In genomic region chr22:41474878-41475451, GRCh38 we compare ENCODE assay signal across 20 cellular contexts. TPM values are rescaled to one million over a fixed set of nuclear protein-coding genes. Genes with fewer than 3 reads are reported as not detected.
DNase-seq lines count a peak whose midpoint lies in the region; ATAC-seq and TF ChIP-seq lines count a peak whose summit lies in the region.
"Had no signal": no experiment of that assay in that cellular context is flagged by ENCODE, and none has a peak within 500 bp of the region (broad histone marks: within the 10 kb centered on the region; RNA-seq: fewer than 3 reads in every experiment).

No MANE protein-coding gene starts in this region.

- DNase-seq in Karpas-422 (no peak), memory B cell (ENCODE audit: low spot score in 2 of 2) (no peak), GM10266 (ENCODE audit: extremely low spot score) (no peak), putamen (ENCODE audit: low spot score) (no peak)
- DNase-seq in activated naive CD4-positive, alpha-beta T cell treated with anti-CD3 and anti-CD28 coated beads for 36 hours: no peak
- DNase-seq: BE2C; CD4-positive, alpha-beta memory T cell; DMS79 treated with DMSO at 0.1 percent for 48 hours; GF-D8; GOT3; HFFc6; KBM-7; NCI-H1092 treated with DMSO at 0.1 percent for 48 hours; NCI-H1694 treated with DMSO at 0.1 percent for 48 hours; NCI-H345; NCI-H69; PC-3 had no signal

- H3K27ac Mint-ChIP-seq in brain (peak overlapping the region in 3 of 5 experiments; percentile 43 to 69 (median 45)), memory B cell (peak overlapping the region; percentile 78)
- H3K27ac Mint-ChIP-seq in stimulated activated memory B cell treated with anti-CD40 and anti-IgM and Interleukin-4, amounts not matched to agents 10 μg/mL and 1 μg/mL and 100 μg/mL, for 72 hours: peak overlapping the region; percentile 91
- H3K27ac Mint-ChIP-seq in activated naive CD4-positive, alpha-beta T cell treated with anti-CD3 and anti-CD28 coated beads for 36 hours: no peak overlapping the region
- H3K27ac Mint-ChIP-seq: CD4-positive, alpha-beta memory T cell; HFFc6 had no signal

- H3K27ac ChIP-seq in Karpas-422 (ENCODE audit: low read length): peak overlapping the region; percentile 87
- H3K27ac ChIP-seq: HL-60 had no signal

- no peaks in the 10 kb centered on the region for H3K9me2 ChIP-seq in Karpas-422 (replicated peaks; ENCODE audit: insufficient read depth, low read length)

- H3K4me2 ChIP-seq in Karpas-422 (ENCODE audit: low read depth, low read length, poor library complexity, severe bottlenecking): peak overlapping the region; percentile 27

- no peaks in the 10 kb centered on the region for H3K9me3 ChIP-seq in Karpas-422 (ENCODE audit: low read length)
- H3K9me3 ChIP-seq: BE2C had no signal

- peaks cover 6% of the 10 kb centered on the region; the same call in 1 of the 2 replicates for H3K36me3 ChIP-seq in Karpas-422 (ENCODE audit: insufficient read depth, low read length)

- H3K36me3 Mint-ChIP-seq in brain: peaks cover 18% of the 10 kb centered on the region
- H3K36me3 Mint-ChIP-seq in memory B cell: peaks cover 13% of the 10 kb centered on the region
- peaks cover 23% of the 10 kb centered on the region for H3K36me3 Mint-ChIP-seq in stimulated activated memory B cell treated with anti-CD40 and anti-IgM and Interleukin-4, amounts not matched to agents 10 μg/mL and 1 μg/mL and 100 μg/mL, for 72 hours
- no peaks in the 10 kb centered on the region for H3K36me3 Mint-ChIP-seq in activated naive CD4-positive, alpha-beta T cell treated with anti-CD3 and anti-CD28 coated beads for 36 hours (ENCODE audit: low read depth)

- H3K4me1 Mint-ChIP-seq in brain (peaks cover 62% of the 10 kb centered on the region), memory B cell (peaks cover 47% of the 10 kb centered on the region)
- peaks cover 94% of the 10 kb centered on the region for H3K4me1 Mint-ChIP-seq in stimulated activated memory B cell treated with anti-CD40 and anti-IgM and Interleukin-4, amounts not matched to agents 10 μg/mL and 1 μg/mL and 100 μg/mL, for 72 hours
- H3K4me1 Mint-ChIP-seq in activated naive CD4-positive, alpha-beta T cell treated with anti-CD3 and anti-CD28 coated beads for 36 hours (ENCODE audit: low read depth): peaks cover 40% of the 10 kb centered on the region

- CTCF ChIA-PET in activated naive CD4-positive, alpha-beta T cell treated with anti-CD3 and anti-CD28 coated beads for 36 hours (lab: Charles Lee): interaction anchor here (1.3 kb wide), 1 partner anchor 42 kb away, joined by 5 read pairs; no protein-coding TSS in a partner anchor

- H3K4me1 ChIP-seq in Karpas-422 (ENCODE audit: low read length): peaks cover 87% of the 10 kb centered on the region

- H3K27me3 Mint-ChIP-seq in brain: no peaks in the 10 kb centered on the region
- no peaks in the 10 kb centered on the region for H3K27me3 Mint-ChIP-seq in memory B cell
- no peaks in the 10 kb centered on the region for H3K27me3 Mint-ChIP-seq in stimulated activated memory B cell treated with anti-CD40 and anti-IgM and Interleukin-4, amounts not matched to agents 10 μg/mL and 1 μg/mL and 100 μg/mL, for 72 hours
- no peaks in the 10 kb centered on the region for H3K27me3 Mint-ChIP-seq in activated naive CD4-positive, alpha-beta T cell treated with anti-CD3 and anti-CD28 coated beads for 36 hours (ENCODE audit: low read depth)
- H3K27me3 Mint-ChIP-seq: CD4-positive, alpha-beta memory T cell had no signal

- TF ChIP-seq CTCF in brain (conservative IDR thresholded peaks at IDR 0.05) (no peak), GM10266 (IDR thresholded peaks at IDR 0.05; ENCODE audit: control insufficient read depth, insufficient read depth, low read depth, missing control alignments) (no peak)

- intact Hi-C loops in activated naive CD4-positive, alpha-beta T cell treated with anti-CD3 and anti-CD28 coated beads for 36 hours (cut with micrococcal nuclease): no loop called here

- no peak overlapping the region for H2AFZ ChIP-seq in Karpas-422 (ENCODE audit: low read length)

- H3K9me3 Mint-ChIP-seq in brain (no peaks in the 10 kb centered on the region), memory B cell (no peaks in the 10 kb centered on the region)
- H3K9me3 Mint-ChIP-seq in stimulated activated memory B cell treated with anti-CD40 and anti-IgM and Interleukin-4, amounts not matched to agents 10 μg/mL and 1 μg/mL and 100 μg/mL, for 72 hours: no peaks in the 10 kb centered on the region
- no peaks in the 10 kb centered on the region for H3K9me3 Mint-ChIP-seq in activated naive CD4-positive, alpha-beta T cell treated with anti-CD3 and anti-CD28 coated beads for 36 hours
- H3K9me3 Mint-ChIP-seq: CD4-positive, alpha-beta memory T cell; HFFc6 had no signal

- ATAC-seq in memory B cell (ENCODE audit: low read depth): no peak
- ATAC-seq in stimulated activated memory B cell treated with anti-CD40 and anti-IgM and Interleukin-4, amounts not matched to agents 10 μg/mL and 1 μg/mL and 100 μg/mL, for 72 hours: no peak
- ATAC-seq: PC-3 had no signal

- H3K79me2 ChIP-seq in Karpas-422 (ENCODE audit: low read length): peaks cover 70% of the 10 kb centered on the region

- H3K9ac ChIP-seq in Karpas-422 (ENCODE audit: low read length): no peak overlapping the region

- H3K4me3 ChIP-seq in Karpas-422 (ENCODE audit: low read length): no peak overlapping the region

- H3K4me3 Mint-ChIP-seq in brain (peak overlapping the region in 1 of 5 experiments; percentile 26), memory B cell (peak overlapping the region; percentile 41)
- no peak overlapping the region for H3K4me3 Mint-ChIP-seq in stimulated activated memory B cell treated with anti-CD40 and anti-IgM and Interleukin-4, amounts not matched to agents 10 μg/mL and 1 μg/mL and 100 μg/mL, for 72 hours
- no peak overlapping the region for H3K4me3 Mint-ChIP-seq in activated naive CD4-positive, alpha-beta T cell treated with anti-CD3 and anti-CD28 coated beads for 36 hours
- H3K4me3 Mint-ChIP-seq: CD4-positive, alpha-beta memory T cell; HFFc6 had no signal

- H4K20me1 ChIP-seq in Karpas-422 (ENCODE audit: insufficient read depth, low read depth, low read length): peaks cover 7% of the 10 kb centered on the region

- no peaks in the 10 kb centered on the region for H3K27me3 ChIP-seq in Karpas-422 (ENCODE audit: low read length)
- H3K27me3 ChIP-seq: BE2C had no signal

RNA-seq across cellular contexts. Expression of gene ACO2, which starts 6.0 kb away (rescaled TPM):
- 67.7 and 102 TPM in 2 replicates for total RNA-seq in Karpas-422 (2014; rRNA removed; shearing (Covaris generic); ENCODE audit: low replicate concordance)
- polyA plus RNA-seq in brain (ENCODE audit: insufficient read depth, low read depth, low replicate concordance): 234 TPM
- total RNA-seq in activated naive CD4-positive, alpha-beta T cell treated with anti-CD3 and anti-CD28 coated beads for 36 hours: 100 to 1,000 TPM; 113 to 118 TPM

RNA-seq across cellular contexts. Expression of gene PHF5A, which starts 6.5 kb away (rescaled TPM):
- 43.2 and 90.3 TPM in 2 replicates for total RNA-seq in Karpas-422 (2014; rRNA removed; shearing (Covaris generic); ENCODE audit: low replicate concordance)
- polyA plus RNA-seq in brain (ENCODE audit: insufficient read depth, low read depth, low replicate concordance): 42.8 TPM
- total RNA-seq in activated naive CD4-positive, alpha-beta T cell treated with anti-CD3 and anti-CD28 coated beads for 36 hours: 10 to 100 TPM; 67.5 to 69.0 TPM

RNA-seq across cellular contexts. Expression of gene TOB2, which starts 28.4 kb away (rescaled TPM):
- total RNA-seq in Karpas-422 (2014; rRNA removed; shearing (Covaris generic); ENCODE audit: low replicate concordance): 43.7 and 46.8 TPM in 2 replicates
- 34.4 TPM for polyA plus RNA-seq in brain (ENCODE audit: insufficient read depth, low read depth, low replicate concordance)
- 10 to 100 TPM; 16.4 to 16.8 TPM for total RNA-seq in activated naive CD4-positive, alpha-beta T cell treated with anti-CD3 and anti-CD28 coated beads for 36 hours
